1 cellular context compared by ENCODE assay signal in the genomic region with DNA sequence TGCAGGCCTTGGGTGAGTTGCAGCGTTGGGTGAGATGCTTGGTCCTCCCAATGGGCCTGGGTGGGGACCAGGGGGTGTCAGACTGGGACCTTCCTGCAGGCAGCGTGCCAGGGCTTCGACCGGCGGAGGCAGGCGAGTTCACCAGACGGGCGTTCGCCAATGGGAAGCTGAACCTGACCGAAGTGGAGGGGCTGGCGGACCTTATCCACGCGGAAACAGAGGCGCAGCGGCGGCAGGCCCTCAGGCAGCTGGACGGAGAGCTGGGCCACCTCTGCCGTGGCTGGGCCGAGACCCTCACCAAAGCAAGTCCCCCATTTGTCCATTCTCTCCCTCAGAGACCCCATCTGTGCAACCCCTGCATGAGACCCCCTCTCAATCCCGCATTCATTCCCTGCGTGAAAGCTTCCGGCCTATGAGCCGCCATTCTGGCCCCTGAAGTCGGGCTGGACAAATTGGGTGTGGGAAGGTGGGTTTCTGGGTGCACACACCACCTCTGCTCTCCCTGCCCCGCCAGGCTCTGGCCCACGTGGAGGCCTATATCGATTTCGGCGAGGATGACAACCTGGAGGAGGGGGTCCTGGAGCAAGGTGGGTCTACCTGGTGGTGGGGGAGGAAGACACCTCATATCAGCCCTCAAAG.
A peak's percentile ranks its signal among the peaks of the same experiment; 100 is the strongest.
TF ChIP-seq lines count a peak whose summit lies in the region.

No MANE protein-coding gene starts in this region.

TF ChIP-seq in HepG2, 621 proteins besides CTCF, POLR2A, EP300 and RAD21 (continues in another document):
- TF ChIP-seq RBFOX2 (IDR thresholded peaks at IDR 0.05; ENCODE audit: low read depth, low read length): peak; percentile 23; the same call in 1 of the 2 replicates
- TF ChIP-seq, protein P1, sequence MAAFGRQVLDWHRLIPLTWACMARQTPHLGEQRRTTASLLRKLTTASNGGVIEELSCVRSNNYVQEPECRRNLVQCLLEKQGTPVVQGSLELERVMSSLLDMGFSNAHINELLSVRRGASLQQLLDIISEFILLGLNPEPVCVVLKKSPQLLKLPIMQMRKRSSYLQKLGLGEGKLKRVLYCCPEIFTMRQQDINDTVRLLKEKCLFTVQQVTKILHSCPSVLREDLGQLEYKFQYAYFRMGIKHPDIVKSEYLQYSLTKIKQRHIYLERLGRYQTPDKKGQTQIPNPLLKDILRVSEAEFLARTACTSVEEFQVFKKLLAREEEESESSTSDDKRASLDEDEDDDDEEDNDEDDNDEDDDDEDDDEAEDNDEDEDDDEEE (CRISPR knock-in tag; IDR thresholded peaks at IDR 0.05): no peak
- TF ChIP-seq, protein P2, sequence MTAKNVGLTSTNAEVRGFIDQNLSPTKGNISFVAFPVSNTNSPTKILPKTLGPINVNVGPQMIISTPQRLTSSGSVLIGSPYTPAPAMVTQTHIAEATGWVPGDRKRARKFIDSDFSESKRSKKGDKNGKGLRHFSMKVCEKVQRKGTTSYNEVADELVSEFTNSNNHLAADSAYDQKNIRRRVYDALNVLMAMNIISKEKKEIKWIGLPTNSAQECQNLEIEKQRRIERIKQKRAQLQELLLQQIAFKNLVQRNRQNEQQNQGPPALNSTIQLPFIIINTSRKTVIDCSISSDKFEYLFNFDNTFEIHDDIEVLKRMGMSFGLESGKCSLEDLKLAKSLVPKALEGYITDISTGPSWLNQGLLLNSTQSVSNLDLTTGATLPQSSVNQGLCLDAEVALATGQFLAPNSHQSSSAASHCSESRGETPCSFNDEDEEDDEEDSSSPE (CRISPR knock-in tag; IDR thresholded peaks at IDR 0.05): no peak
- TF ChIP-seq ATF7-NPFF (CRISPR knock-in tag; IDR thresholded peaks at IDR 0.05; ENCODE audit: low read depth): no peak
- TF ChIP-seq ZBTB3 (CRISPR knock-in tag; IDR thresholded peaks at IDR 0.05; ENCODE audit: borderline replicate concordance, low read depth): no peak
- TF ChIP-seq, protein P3, sequence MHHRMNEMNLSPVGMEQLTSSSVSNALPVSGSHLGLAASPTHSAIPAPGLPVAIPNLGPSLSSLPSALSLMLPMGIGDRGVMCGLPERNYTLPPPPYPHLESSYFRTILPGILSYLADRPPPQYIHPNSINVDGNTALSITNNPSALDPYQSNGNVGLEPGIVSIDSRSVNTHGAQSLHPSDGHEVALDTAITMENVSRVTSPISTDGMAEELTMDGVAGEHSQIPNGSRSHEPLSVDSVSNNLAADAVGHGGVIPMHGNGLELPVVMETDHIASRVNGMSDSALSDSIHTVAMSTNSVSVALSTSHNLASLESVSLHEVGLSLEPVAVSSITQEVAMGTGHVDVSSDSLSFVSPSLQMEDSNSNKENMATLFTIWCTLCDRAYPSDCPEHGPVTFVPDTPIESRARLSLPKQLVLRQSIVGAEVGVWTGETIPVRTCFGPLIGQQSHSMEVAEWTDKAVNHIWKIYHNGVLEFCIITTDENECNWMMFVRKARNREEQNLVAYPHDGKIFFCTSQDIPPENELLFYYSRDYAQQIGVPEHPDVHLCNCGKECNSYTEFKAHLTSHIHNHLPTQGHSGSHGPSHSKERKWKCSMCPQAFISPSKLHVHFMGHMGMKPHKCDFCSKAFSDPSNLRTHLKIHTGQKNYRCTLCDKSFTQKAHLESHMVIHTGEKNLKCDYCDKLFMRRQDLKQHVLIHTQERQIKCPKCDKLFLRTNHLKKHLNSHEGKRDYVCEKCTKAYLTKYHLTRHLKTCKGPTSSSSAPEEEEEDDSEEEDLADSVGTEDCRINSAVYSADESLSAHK (CRISPR knock-in tag; IDR thresholded peaks at IDR 0.05; ENCODE audit: borderline replicate concordance): no peak
- TF ChIP-seq SMYD3 (CRISPR knock-in tag; IDR thresholded peaks at IDR 0.05): no peak
- TF ChIP-seq, protein P4, sequence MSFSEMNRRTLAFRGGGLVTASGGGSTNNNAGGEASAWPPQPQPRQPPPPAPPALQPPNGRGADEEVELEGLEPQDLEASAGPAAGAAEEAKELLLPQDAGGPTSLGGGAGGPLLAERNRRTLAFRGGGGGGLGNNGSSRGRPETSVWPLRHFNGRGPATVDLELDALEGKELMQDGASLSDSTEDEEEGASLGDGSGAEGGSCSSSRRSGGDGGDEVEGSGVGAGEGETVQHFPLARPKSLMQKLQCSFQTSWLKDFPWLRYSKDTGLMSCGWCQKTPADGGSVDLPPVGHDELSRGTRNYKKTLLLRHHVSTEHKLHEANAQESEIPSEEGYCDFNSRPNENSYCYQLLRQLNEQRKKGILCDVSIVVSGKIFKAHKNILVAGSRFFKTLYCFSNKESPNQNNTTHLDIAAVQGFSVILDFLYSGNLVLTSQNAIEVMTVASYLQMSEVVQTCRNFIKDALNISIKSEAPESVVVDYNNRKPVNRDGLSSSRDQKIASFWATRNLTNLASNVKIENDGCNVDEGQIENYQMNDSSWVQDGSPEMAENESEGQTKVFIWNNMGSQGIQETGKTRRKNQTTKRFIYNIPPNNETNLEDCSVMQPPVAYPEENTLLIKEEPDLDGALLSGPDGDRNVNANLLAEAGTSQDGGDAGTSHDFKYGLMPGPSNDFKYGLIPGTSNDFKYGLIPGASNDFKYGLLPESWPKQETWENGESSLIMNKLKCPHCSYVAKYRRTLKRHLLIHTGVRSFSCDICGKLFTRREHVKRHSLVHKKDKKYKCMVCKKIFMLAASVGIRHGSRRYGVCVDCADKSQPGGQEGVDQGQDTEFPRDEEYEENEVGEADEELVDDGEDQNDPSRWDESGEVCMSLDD (CRISPR knock-in tag; IDR thresholded peaks at IDR 0.05; ENCODE audit: borderline replicate concordance): no peak
- TF ChIP-seq, protein P5, sequence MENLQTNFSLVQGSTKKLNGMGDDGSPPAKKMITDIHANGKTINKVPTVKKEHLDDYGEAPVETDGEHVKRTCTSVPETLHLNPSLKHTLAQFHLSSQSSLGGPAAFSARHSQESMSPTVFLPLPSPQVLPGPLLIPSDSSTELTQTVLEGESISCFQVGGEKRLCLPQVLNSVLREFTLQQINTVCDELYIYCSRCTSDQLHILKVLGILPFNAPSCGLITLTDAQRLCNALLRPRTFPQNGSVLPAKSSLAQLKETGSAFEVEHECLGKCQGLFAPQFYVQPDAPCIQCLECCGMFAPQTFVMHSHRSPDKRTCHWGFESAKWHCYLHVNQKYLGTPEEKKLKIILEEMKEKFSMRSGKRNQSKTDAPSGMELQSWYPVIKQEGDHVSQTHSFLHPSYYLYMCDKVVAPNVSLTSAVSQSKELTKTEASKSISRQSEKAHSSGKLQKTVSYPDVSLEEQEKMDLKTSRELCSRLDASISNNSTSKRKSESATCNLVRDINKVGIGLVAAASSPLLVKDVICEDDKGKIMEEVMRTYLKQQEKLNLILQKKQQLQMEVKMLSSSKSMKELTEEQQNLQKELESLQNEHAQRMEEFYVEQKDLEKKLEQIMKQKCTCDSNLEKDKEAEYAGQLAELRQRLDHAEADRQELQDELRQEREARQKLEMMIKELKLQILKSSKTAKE (CRISPR knock-in tag; IDR thresholded peaks at IDR 0.05; ENCODE audit: borderline replicate concordance): no peak
- TF ChIP-seq, protein P6, sequence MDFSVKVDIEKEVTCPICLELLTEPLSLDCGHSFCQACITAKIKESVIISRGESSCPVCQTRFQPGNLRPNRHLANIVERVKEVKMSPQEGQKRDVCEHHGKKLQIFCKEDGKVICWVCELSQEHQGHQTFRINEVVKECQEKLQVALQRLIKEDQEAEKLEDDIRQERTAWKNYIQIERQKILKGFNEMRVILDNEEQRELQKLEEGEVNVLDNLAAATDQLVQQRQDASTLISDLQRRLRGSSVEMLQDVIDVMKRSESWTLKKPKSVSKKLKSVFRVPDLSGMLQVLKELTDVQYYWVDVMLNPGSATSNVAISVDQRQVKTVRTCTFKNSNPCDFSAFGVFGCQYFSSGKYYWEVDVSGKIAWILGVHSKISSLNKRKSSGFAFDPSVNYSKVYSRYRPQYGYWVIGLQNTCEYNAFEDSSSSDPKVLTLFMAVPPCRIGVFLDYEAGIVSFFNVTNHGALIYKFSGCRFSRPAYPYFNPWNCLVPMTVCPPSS (IDR thresholded peaks at IDR 0.05): no peak
- TF ChIP-seq, protein P7, sequence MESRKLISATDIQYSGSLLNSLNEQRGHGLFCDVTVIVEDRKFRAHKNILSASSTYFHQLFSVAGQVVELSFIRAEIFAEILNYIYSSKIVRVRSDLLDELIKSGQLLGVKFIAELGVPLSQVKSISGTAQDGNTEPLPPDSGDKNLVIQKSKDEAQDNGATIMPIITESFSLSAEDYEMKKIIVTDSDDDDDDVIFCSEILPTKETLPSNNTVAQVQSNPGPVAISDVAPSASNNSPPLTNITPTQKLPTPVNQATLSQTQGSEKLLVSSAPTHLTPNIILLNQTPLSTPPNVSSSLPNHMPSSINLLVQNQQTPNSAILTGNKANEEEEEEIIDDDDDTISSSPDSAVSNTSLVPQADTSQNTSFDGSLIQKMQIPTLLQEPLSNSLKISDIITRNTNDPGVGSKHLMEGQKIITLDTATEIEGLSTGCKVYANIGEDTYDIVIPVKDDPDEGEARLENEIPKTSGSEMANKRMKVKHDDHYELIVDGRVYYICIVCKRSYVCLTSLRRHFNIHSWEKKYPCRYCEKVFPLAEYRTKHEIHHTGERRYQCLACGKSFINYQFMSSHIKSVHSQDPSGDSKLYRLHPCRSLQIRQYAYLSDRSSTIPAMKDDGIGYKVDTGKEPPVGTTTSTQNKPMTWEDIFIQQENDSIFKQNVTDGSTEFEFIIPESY (CRISPR knock-in tag; IDR thresholded peaks at IDR 0.05): 0 out of 2 replicates have a peak, but pooled peaks have one; percentile 19
- no peak for TF ChIP-seq ZNF20 (CRISPR knock-in tag; IDR thresholded peaks at IDR 0.05)
- TF ChIP-seq ZNF441 (CRISPR knock-in tag; IDR thresholded peaks at IDR 0.05; ENCODE audit: borderline replicate concordance): no peak
- TF ChIP-seq KMT2B (CRISPR knock-in tag; IDR thresholded peaks at IDR 0.05): no peak
- TF ChIP-seq, protein P8, sequence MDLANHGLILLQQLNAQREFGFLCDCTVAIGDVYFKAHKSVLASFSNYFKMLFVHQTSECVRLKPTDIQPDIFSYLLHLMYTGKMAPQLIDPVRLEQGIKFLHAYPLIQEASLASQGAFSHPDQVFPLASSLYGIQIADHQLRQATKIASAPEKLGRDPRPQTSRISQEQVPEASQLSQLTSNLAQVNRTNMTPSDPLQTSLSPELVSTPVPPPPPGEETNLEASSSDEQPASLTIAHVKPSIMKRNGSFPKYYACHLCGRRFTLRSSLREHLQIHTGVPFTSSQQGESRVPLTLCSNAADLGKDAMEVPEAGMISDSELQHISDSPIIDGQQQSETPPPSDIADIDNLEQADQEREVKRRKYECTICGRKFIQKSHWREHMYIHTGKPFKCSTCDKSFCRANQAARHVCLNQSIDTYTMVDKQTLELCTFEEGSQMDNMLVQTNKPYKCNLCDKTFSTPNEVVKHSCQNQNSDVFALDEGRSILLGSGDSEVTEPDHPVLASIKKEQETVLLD (CRISPR knock-in tag; IDR thresholded peaks at IDR 0.05; ENCODE audit: low read depth): 0 out of 2 replicates have a peak, but pooled peaks have one; percentile 37
- no peak for TF ChIP-seq SMARCE1 (IDR thresholded peaks at IDR 0.05; ENCODE audit: borderline replicate concordance)
- TF ChIP-seq ZEB1 (IDR thresholded peaks at IDR 0.05; ENCODE audit: insufficient replicate concordance, low read depth): no peak
- no peak for TF ChIP-seq SMC3 (IDR thresholded peaks at IDR 0.05; ENCODE audit: low read length)
- TF ChIP-seq, protein P9, sequence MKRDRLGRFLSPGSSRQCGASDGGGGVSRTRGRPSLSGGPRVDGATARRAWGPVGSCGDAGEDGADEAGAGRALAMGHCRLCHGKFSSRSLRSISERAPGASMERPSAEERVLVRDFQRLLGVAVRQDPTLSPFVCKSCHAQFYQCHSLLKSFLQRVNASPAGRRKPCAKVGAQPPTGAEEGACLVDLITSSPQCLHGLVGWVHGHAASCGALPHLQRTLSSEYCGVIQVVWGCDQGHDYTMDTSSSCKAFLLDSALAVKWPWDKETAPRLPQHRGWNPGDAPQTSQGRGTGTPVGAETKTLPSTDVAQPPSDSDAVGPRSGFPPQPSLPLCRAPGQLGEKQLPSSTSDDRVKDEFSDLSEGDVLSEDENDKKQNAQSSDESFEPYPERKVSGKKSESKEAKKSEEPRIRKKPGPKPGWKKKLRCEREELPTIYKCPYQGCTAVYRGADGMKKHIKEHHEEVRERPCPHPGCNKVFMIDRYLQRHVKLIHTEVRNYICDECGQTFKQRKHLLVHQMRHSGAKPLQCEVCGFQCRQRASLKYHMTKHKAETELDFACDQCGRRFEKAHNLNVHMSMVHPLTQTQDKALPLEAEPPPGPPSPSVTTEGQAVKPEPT (CRISPR knock-in tag; IDR thresholded peaks at IDR 0.05; ENCODE audit: low read depth): no peak
- TF ChIP-seq CREM (IDR thresholded peaks at IDR 0.05): no peak
- TF ChIP-seq CREM (CRISPR knock-in tag; IDR thresholded peaks at IDR 0.05): no peak
- TF ChIP-seq ZNF746 (CRISPR knock-in tag; IDR thresholded peaks at IDR 0.05): no peak
- no peak for TF ChIP-seq GATAD2A (CRISPR knock-in tag; IDR thresholded peaks at IDR 0.05)
- peak; percentile 67 for TF ChIP-seq ZBTB38 (CRISPR knock-in tag; IDR thresholded peaks at IDR 0.05)
- TF ChIP-seq KLF9 (CRISPR knock-in tag; IDR thresholded peaks at IDR 0.05; ENCODE audit: low read depth): no peak
- no peak for TF ChIP-seq ZNF619 (CRISPR knock-in tag; IDR thresholded peaks at IDR 0.05)
- no peak for TF ChIP-seq ZNF354B (CRISPR knock-in tag; IDR thresholded peaks at IDR 0.05)
- TF ChIP-seq, protein P10, sequence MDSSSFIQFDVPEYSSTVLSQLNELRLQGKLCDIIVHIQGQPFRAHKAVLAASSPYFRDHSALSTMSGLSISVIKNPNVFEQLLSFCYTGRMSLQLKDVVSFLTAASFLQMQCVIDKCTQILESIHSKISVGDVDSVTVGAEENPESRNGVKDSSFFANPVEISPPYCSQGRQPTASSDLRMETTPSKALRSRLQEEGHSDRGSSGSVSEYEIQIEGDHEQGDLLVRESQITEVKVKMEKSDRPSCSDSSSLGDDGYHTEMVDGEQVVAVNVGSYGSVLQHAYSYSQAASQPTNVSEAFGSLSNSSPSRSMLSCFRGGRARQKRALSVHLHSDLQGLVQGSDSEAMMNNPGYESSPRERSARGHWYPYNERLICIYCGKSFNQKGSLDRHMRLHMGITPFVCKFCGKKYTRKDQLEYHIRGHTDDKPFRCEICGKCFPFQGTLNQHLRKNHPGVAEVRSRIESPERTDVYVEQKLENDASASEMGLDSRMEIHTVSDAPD (CRISPR knock-in tag; IDR thresholded peaks at IDR 0.05): no peak
- no peak for TF ChIP-seq RBM22 (optimal IDR thresholded peaks at IDR 0.05; ENCODE audit: low read length)
- TF ChIP-seq, protein P11, sequence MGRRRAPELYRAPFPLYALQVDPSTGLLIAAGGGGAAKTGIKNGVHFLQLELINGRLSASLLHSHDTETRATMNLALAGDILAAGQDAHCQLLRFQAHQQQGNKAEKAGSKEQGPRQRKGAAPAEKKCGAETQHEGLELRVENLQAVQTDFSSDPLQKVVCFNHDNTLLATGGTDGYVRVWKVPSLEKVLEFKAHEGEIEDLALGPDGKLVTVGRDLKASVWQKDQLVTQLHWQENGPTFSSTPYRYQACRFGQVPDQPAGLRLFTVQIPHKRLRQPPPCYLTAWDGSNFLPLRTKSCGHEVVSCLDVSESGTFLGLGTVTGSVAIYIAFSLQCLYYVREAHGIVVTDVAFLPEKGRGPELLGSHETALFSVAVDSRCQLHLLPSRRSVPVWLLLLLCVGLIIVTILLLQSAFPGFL (CRISPR knock-in tag; IDR thresholded peaks at IDR 0.05): no peak
- TF ChIP-seq SOX5 (CRISPR knock-in tag; IDR thresholded peaks at IDR 0.05; ENCODE audit: borderline replicate concordance): no peak
- no peak for TF ChIP-seq REL (CRISPR knock-in tag; conservative IDR thresholded peaks at IDR 0.05)
- TF ChIP-seq XBP1 (CRISPR knock-in tag; IDR thresholded peaks at IDR 0.05): no peak
- TF ChIP-seq KAT7 (CRISPR knock-in tag; IDR thresholded peaks at IDR 0.05; ENCODE audit: borderline replicate concordance): no peak
- TF ChIP-seq ZNF775 (CRISPR knock-in tag; IDR thresholded peaks at IDR 0.05; ENCODE audit: borderline replicate concordance): no peak
